18 cellular contexts compared by ENCODE assay signal in the genomic region with DNA sequence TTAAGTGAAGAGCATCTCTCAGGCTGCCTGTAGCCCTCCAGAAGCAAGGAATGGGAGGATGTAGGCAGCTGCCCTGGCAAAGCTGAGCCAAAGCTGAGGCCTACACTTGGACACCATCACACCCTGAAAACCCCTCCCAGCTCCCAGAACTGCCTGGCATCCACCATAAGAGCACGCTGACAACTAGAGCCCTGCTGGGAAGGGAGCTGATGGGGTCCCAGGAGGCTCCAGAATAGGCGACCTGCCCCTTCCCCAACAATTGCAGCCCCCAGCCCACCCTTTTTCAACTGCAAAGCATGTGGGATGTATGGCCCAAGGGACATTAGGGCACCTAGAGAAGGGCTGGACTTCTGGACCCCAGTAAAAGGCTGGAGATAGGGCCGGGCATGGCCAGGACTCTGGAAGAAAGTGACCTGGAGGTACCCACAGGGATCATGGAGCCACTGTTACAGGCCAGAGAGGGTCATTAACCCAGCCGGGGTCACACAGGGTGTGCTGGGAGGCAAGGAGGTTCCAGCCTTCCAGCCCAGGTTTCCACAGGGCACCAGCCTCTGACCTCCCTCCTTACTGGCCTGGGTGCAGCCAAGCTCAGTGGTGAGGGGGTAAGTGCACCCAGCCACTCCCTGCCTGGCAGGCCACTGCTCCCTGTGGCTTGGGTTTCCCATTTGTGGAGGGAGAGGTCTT. TPM values are rescaled to one million over a fixed set of nuclear protein-coding genes. Genes with fewer than 3 reads are reported as not detected.
DNase-seq lines count a peak whose midpoint lies in the region; ATAC-seq, FAIRE-seq and TF ChIP-seq lines count a peak whose summit lies in the region.
"Had no signal": no experiment of that assay in that cellular context is flagged by ENCODE, and none has a peak within 500 bp of the region (broad histone marks: within the 10 kb centered on the region; RNA-seq: fewer than 3 reads in every experiment).

No MANE protein-coding gene starts in this region.

- intact Hi-C loops in head of caudate nucleus (cut with DNase I), result no loop called here
- intact Hi-C loops in right lobe of liver (cut with DNase I), result no loop called here
- intact Hi-C loops in stomach (cut with DNase I; ENCODE audit: low total_unique reads), result no loop called here

- H3K27me3 ChIP-seq in right lobe of liver, result no peaks in the 10 kb centered on the region
- peaks cover 0 to 7% (median 0%) of the 10 kb centered on the region in 3 donors for H3K27me3 ChIP-seq in stomach

- no peak for FAIRE-seq in GM12891 (lab: Jason Lieb, UNC)

- no peak for TF ChIP-seq CTCF in right lobe of liver (IDR thresholded peaks at IDR 0.05)
- TF ChIP-seq CTCF in stomach (IDR thresholded peaks at IDR 0.05), result no peak

- peaks cover 0 to 32% (median 16%) of the 10 kb centered on the region in 4 donors for H3K4me1 ChIP-seq in right lobe of liver
- peaks cover 0 to 15% (median 7%) of the 10 kb centered on the region in 4 donors for H3K4me1 ChIP-seq in stomach
- H3K4me1 ChIP-seq: esophagus squamous epithelium had no signal

- H3K9me3 ChIP-seq in right lobe of liver (no peaks in the 10 kb centered on the region), stomach (no peaks in the 10 kb centered on the region)
- H3K9me3 ChIP-seq: esophagus squamous epithelium had no signal

- H3K4me3 ChIP-seq in right lobe of liver, result no peak overlapping the region
- H3K4me3 ChIP-seq in stomach, result no peak overlapping the region
- H3K4me3 ChIP-seq: esophagus squamous epithelium, GM23338 had no signal

- H3K36me3 ChIP-seq in right lobe of liver, result no peaks in the 10 kb centered on the region
- H3K36me3 ChIP-seq in stomach, result no peaks in the 10 kb centered on the region
- H3K36me3 ChIP-seq: esophagus squamous epithelium had no signal

- no peak for TF ChIP-seq EP300 in stomach (IDR thresholded peaks at IDR 0.05)

- no peak overlapping the region for H3K27ac ChIP-seq in right lobe of liver
- no peak overlapping the region for H3K27ac ChIP-seq in stomach
- H3K27ac ChIP-seq: C4-2B, esophagus squamous epithelium had no signal

- peak in 1 of 4 donors; percentile 46 for ATAC-seq in right lobe of liver
- ATAC-seq in GM19397 (IDR thresholded peaks at IDR 0.05; ENCODE audit: unreplicated experiment), result no peak
- no peak for ATAC-seq in GM21447 (IDR thresholded peaks at IDR 0.05; ENCODE audit: unreplicated experiment)
- ATAC-seq: activated T-cell treated with anti-CD3 and anti-CD28 coated beads, Interleukin-2, amount 50 U/mL, for 72 hours; GM23338 had no signal

- WGBS in right lobe of liver (ENCODE audit: insufficient coverage, low coverage, low lambda C conversion rate, missing lambda C conversion rate), result no CpG with 5 or more reads among the region's 4 CpGs
- 80 to 96% (median 89%) methylated on average over 2 to 4 of the region's 4 CpGs for WGBS in stomach, 5 donors

- TF ChIP-seq POLR2A in right lobe of liver (IDR thresholded peaks at IDR 0.05) (no peak), stomach (IDR thresholded peaks at IDR 0.05) (no peak), GM12891 (IDR thresholded peaks at IDR 0.05; ENCODE audit: low read depth, low read length) (no peak)

- peak; percentile 1 for DNase-seq in activated gamma-delta T cell treated with Interleukin-2 at 50 U/mL for 16 hours
- DNase-seq in activated gamma-delta T cell (lab: John Stamatoyannopoulos, UW), result no peak
- peak in 28 of 42 donors; percentile 1 to 48 (median 14) for DNase-seq in head of caudate nucleus
- peak; percentile 6 to 42 (median 35) for DNase-seq in right lobe of liver
- DNase-seq in stomach, result peak; percentile 17
- DNase-seq in GM12891 (ENCODE audit: insufficient read length, low spot score), result no peak
- DNase-seq: activated CD4-positive, alpha-beta memory T cell treated with anti-CD3 and anti-CD28 coated beads, Interleukin-2, amount 10 ng/mL, durations not matched to agents 7 days and 5 days; activated T-cell treated with anti-CD3 and anti-CD28 coated beads, Interleukin-2, amount 50 U/mL, for 72 hours; caudate nucleus; esophagus squamous epithelium; naive B cell; NCI-H2171; NCI-H526; SIG-M5 had no signal

TF ChIP-seq in GM12891, 5 proteins besides CTCF, POLR2A, EP300 and RAD21:
- TF ChIP-seq TAF1 (IDR thresholded peaks at IDR 0.05; ENCODE audit: low read depth, low read length), result no peak
- no peak for TF ChIP-seq POU2F2 (IDR thresholded peaks at IDR 0.05; ENCODE audit: low read depth, low read length)
- no peak for TF ChIP-seq SPI1 (IDR thresholded peaks at IDR 0.05; ENCODE audit: low read depth, low read length)
- no peak for TF ChIP-seq POLR2AphosphoS5 (IDR thresholded peaks at IDR 0.05; ENCODE audit: low read depth, low read length)
- no peak for TF ChIP-seq PAX5 (IDR thresholded peaks at IDR 0.05; ENCODE audit: insufficient read depth, low read length, severe bottlenecking)

RNA-seq across cellular contexts. Expression of a gene that starts 27.8 kb away (rescaled TPM):
- 1 to 10 TPM in 5 of 6 experiments, under 1 TPM in 1; 0.34 to 4.3 (median 1.2) TPM for total RNA-seq in right lobe of liver
- 10 to 100 TPM in 1 of 5 donors, 1 to 10 TPM in 4; 1.7 to 19.7 (median 5.4) TPM for total RNA-seq in stomach
- 1 to 10 TPM; 3.1 to 5.4 (median 3.7) TPM for polyA plus RNA-seq in stomach
- 0.08 TPM for polyA plus RNA-seq in GM12891 (2012; ENCODE audit: low read depth, missing spikeins)

Comparison
In these comparisons a context has a peak if more than half of its experiments do, and no peak if none do; other contexts are left out.
1. DNase-seq: peak in activated gamma-delta T cell treated with Interleukin-2 at 50 U/mL for 16 hours (single experiment), head of caudate nucleus (28 of 42), right lobe of liver (3 of 3) and stomach (single experiment); none in activated gamma-delta T cell (single experiment) and GM12891 (single experiment).